In the genomic region with DNA sequence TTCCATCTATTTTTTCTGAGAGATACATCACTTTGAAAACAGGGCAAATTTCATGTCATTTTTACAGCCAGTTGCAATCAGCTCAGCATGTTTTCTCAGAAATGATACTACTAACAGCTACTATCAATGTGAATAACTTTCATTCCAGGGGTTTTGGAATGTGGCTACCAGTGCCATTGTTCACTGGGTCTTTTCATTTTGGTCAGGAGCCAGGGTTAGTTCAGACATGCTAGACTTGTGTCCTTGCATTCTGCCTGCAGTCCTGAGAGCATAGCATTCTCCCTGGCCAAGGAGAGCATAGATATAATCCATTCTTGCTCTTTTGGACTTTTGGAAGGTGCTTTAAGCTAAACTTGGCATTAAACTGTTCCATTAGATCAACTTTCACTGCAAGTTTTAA, we compare ENCODE assay signal across 35 cellular contexts.
"Had no signal": no experiment of that assay in that cellular context is flagged by ENCODE, and none has a peak within 500 bp of the region (broad histone marks: within the 10 kb centered on the region; RNA-seq: fewer than 3 reads in every experiment).

No MANE protein-coding gene starts in this region.

- H3K27me3 Mint-ChIP-seq: activated CD4-positive, alpha-beta memory T cell treated with anti-CD3 and anti-CD28 coated beads for 36 hours; activated CD4-positive, alpha-beta T cell treated with anti-CD3 and anti-CD28 coated beads, Interleukin-2, amount 10 ng/mL, durations not matched to agents 24 days and 14 days; activated naive CD8-positive, alpha-beta T cell treated with anti-CD3 and anti-CD28 coated beads, Interleukin-2, amount 10 ng/mL, durations not matched to agents 7 days and 5 days; progenitor cell of endocrine pancreas; T-helper 17 cell had no signal

- FAIRE-seq: bronchial epithelial cell had no signal

- H3K4me3 Mint-ChIP-seq: activated CD4-positive, alpha-beta memory T cell treated with anti-CD3 and anti-CD28 coated beads for 36 hours; activated CD4-positive, alpha-beta T cell treated with anti-CD3 and anti-CD28 coated beads, Interleukin-2, amount 10 ng/mL, durations not matched to agents 24 days and 14 days; activated naive CD4-positive, alpha-beta T cell treated with anti-CD3 and anti-CD28 coated beads for 36 hours; activated naive CD8-positive, alpha-beta T cell treated with anti-CD3 and anti-CD28 coated beads, Interleukin-2, amount 10 ng/mL, durations not matched to agents 7 days and 5 days; activated T-helper 1 cell treated with anti-CD3 and anti-CD28 coated beads, Interleukin-12 subunit alpha, Interleukin-12 subunit beta, Interleukin-2, Interleukin-4 antibody, amounts not matched to agents 30 ng/mL and 10 ng/mL and 1 ng/mL, durations not matched to agents 14 hours and 24 hours and 36 hours; immature natural killer cell; nephron; stimulated activated naive B cell treated with anti-CD40 and anti-IgM and Interleukin-4, amounts not matched to agents 10 μg/mL and 1 μg/mL and 100 μg/mL, for 72 hours; T-helper 17 cell had no signal

- H3K4me1 ChIP-seq: ascending aorta, gastrocnemius medialis, sigmoid colon, stomach had no signal

- H3K36me3 Mint-ChIP-seq: activated CD4-positive, alpha-beta memory T cell treated with anti-CD3 and anti-CD28 coated beads for 36 hours; activated naive CD8-positive, alpha-beta T cell treated with anti-CD3 and anti-CD28 coated beads, Interleukin-2, amount 10 ng/mL, durations not matched to agents 7 days and 5 days; immature natural killer cell; stimulated activated naive B cell treated with anti-CD40 and anti-IgM and Interleukin-4, amounts not matched to agents 10 μg/mL and 1 μg/mL and 100 μg/mL, for 72 hours had no signal

- H3K4me3 ChIP-seq: ascending aorta, coronary artery, dorsolateral prefrontal cortex, gastrocnemius medialis, lung, mucosa of descending colon, sigmoid colon, smooth muscle cell, stomach, thyroid gland had no signal

- H3K27ac Mint-ChIP-seq: activated CD4-positive, alpha-beta memory T cell treated with anti-CD3 and anti-CD28 coated beads for 36 hours; activated CD4-positive, alpha-beta T cell treated with anti-CD3 and anti-CD28 coated beads, Interleukin-2, amount 10 ng/mL, durations not matched to agents 24 days and 14 days; activated naive CD4-positive, alpha-beta T cell treated with anti-CD3 and anti-CD28 coated beads for 36 hours; activated naive CD8-positive, alpha-beta T cell treated with anti-CD3 and anti-CD28 coated beads, Interleukin-2, amount 10 ng/mL, durations not matched to agents 7 days and 5 days; activated T-helper 1 cell treated with anti-CD3 and anti-CD28 coated beads, Interleukin-12 subunit alpha, Interleukin-12 subunit beta, Interleukin-2, Interleukin-4 antibody, amounts not matched to agents 30 ng/mL and 10 ng/mL and 1 ng/mL, durations not matched to agents 14 hours and 24 hours and 36 hours; immature natural killer cell; nephron; progenitor cell of endocrine pancreas; stimulated activated naive B cell treated with anti-CD40 and anti-IgM and Interleukin-4, amounts not matched to agents 10 μg/mL and 1 μg/mL and 100 μg/mL, for 72 hours; T-helper 17 cell had no signal

- H3K4me2 ChIP-seq: smooth muscle cell had no signal

- H3K4me1 Mint-ChIP-seq: immature natural killer cell; stimulated activated naive B cell treated with anti-CD40 and anti-IgM and Interleukin-4, amounts not matched to agents 10 μg/mL and 1 μg/mL and 100 μg/mL, for 72 hours; T-helper 17 cell had no signal

- H3K27me3 ChIP-seq: ascending aorta, dorsolateral prefrontal cortex, gastrocnemius medialis, neutrophil, sigmoid colon, stomach, thyroid gland had no signal

- H3K9me3 ChIP-seq: gastrocnemius medialis, neutrophil, thyroid gland had no signal

- ATAC-seq: gastrocnemius medialis; left lobe of liver; mucosa of descending colon; stimulated activated naive B cell treated with anti-CD40 and anti-IgM and Interleukin-4, amounts not matched to agents 10 μg/mL and 1 μg/mL and 100 μg/mL, for 72 hours; T-helper 17 cell had no signal

- DNase-seq: activated CD4-positive, alpha-beta memory T cell treated with anti-CD3 and anti-CD28 coated beads for 36 hours; activated CD4-positive, alpha-beta T cell treated with anti-CD3 and anti-CD28 coated beads, Interleukin-2, amount 10 ng/mL, durations not matched to agents 24 days and 14 days; activated CD4-positive, CD25-positive, alpha-beta regulatory T cell treated with anti-CD3 and anti-CD28 coated beads, Interleukin-2, amount 50 U/mL, for 72 hours; activated CD8-positive, alpha-beta memory T cell treated with anti-CD3 and anti-CD28 coated beads, Interleukin-2, amount 50 U/mL, for 4 hours; activated effector memory CD4-positive, alpha-beta T cell treated with anti-CD3 and anti-CD28 coated beads, Interleukin-2, amount 50 U/mL, for 16 hours; activated naive CD4-positive, alpha-beta T cell treated with anti-CD3 and anti-CD28 coated beads for 36 hours; activated naive CD8-positive, alpha-beta T cell treated with anti-CD3 and anti-CD28 coated beads, Interleukin-2, amount 10 ng/mL, durations not matched to agents 7 days and 5 days; activated T-cell treated with anti-CD3 and anti-CD28 coated beads, Interleukin-2, amount 50 U/mL, for 1 hour; cerebellar nuclear complex; dorsolateral prefrontal cortex; effector memory CD4-positive, alpha-beta T cell; gastrocnemius medialis; glutamatergic neuron; hippocampal formation; immature natural killer cell; mucosa of descending colon; sigmoid colon; stimulated activated CD4-positive, alpha-beta T cell treated with anti-CD3 and anti-CD28 coated beads, Interleukin-15, amount 100 ng/mL, for 24 hours; stimulated activated CD4-positive, alpha-beta T cell treated with anti-CD3 and anti-CD28 coated beads, Interleukin-2, amount 100 ng/mL, for 24 hours; stimulated activated naive B cell treated with anti-CD40 and anti-IgM and Interleukin-4, amounts not matched to agents 10 μg/mL and 1 μg/mL and 100 μg/mL, for 72 hours; stomach; T-helper 17 cell; T1000; thyroid gland; WERI-Rb-1 had no signal

- H3K36me3 ChIP-seq: ascending aorta, gastrocnemius medialis, neutrophil, sigmoid colon, stomach, thyroid gland, WERI-Rb-1 had no signal

- H3K27ac ChIP-seq: ascending aorta, coronary artery, dorsolateral prefrontal cortex, gastrocnemius medialis, neutrophil, sigmoid colon, stomach, thyroid gland, WERI-Rb-1 had no signal
